ENCODE assay signal across 9 cellular contexts in genomic region chr6:44222486-44222986, GRCh38. TPM values are rescaled to one million over a fixed set of nuclear protein-coding genes. Genes with fewer than 3 reads are reported as not detected.
DNase-seq lines count a peak whose midpoint lies in the region; ATAC-seq, FAIRE-seq and TF ChIP-seq lines count a peak whose summit lies in the region.
"Had no signal": no experiment of that assay in that cellular context is flagged by ENCODE, and none has a peak within 500 bp of the region (broad histone marks: within the 10 kb centered on the region; RNA-seq: fewer than 3 reads in every experiment).

No MANE protein-coding gene starts in this region.

- TF ChIP-seq POLR2A in K562 (conservative IDR thresholded peaks at IDR 0.05) = no peak

- H3K4me3 ChIP-seq in K562 = peak overlapping the region; percentile 54; the same call in 1 of the 2 replicates
- peak overlapping the region in 1 of 2 experiments; percentile 77 for H3K4me3 ChIP-seq in mesenchymal stem cell (ENCODE audit: insufficient read depth in 1 of 2, low read depth in 1 of 2, low read length in 2 of 2)
- peak overlapping the region; percentile 71 for H3K4me3 ChIP-seq in upper lobe of right lung

- peak overlapping the region in 1 of 2 experiments; percentile 59 for H3K18ac ChIP-seq in mesenchymal stem cell (ENCODE audit: low read depth in 1 of 2, low read length in 2 of 2)

- peaks cover 3% of the 10 kb centered on the region; the same call in 1 of the 2 replicates for H4K20me1 ChIP-seq in K562 (replicated peaks; ENCODE audit: control insufficient read depth, insufficient read depth, low read length)

- peak overlapping the region; percentile 86 for H3K4me2 ChIP-seq in K562 (ENCODE audit: insufficient read depth, low read length)
- H3K4me2 ChIP-seq in mesenchymal stem cell (ENCODE audit: low read length, poor library complexity, severe bottlenecking) = peak overlapping the region; percentile 94

- H3K4me1 Mint-ChIP-seq in activated naive CD4-positive, alpha-beta T cell treated with anti-CD3 and anti-CD28 coated beads, Interleukin-2, amount 50 U/mL, for 24 hours = peaks cover 38% of the 10 kb centered on the region

- peak overlapping the region; percentile 36 for H2AK5ac ChIP-seq in mesenchymal stem cell (ENCODE audit: low read length, severe bottlenecking)

- H4K91ac ChIP-seq in mesenchymal stem cell (ENCODE audit: low read length) = no peak overlapping the region

- H3K79me1 ChIP-seq in mesenchymal stem cell (replicated peaks; ENCODE audit: low read length, poor library complexity, severe bottlenecking) = peaks cover 24% of the 10 kb centered on the region

- in situ Hi-C loops in K562 (cut with MboI) = no loop called here

- H3K9me1 ChIP-seq in K562 (ENCODE audit: control insufficient read depth, insufficient read depth, low read length) = peaks cover 6% of the 10 kb centered on the region

- CTCF ChIA-PET in K562 (lab: Yijun Ruan, JAX; ENCODE audit: low intra/inter-chr PET ratio) = interaction anchor here (1.9 kb wide), 1 partner anchor 50 kb away, joined by 5 read pairs; no protein-coding TSS in a partner anchor

- ATAC-seq in K562 (no peak), upper lobe of right lung (no peak)

- FAIRE-seq in K562 (lab: Jason Lieb, UNC) (no peak), GM19239 (lab: Jason Lieb, UNC) (no peak)

- H3K9me3 ChIP-seq in K562 (replicated peaks; ENCODE audit: control insufficient read depth, insufficient read depth, low read depth, low read length) (no peaks in the 10 kb centered on the region), mesenchymal stem cell (ENCODE audit: control insufficient read depth, low read length) (no peaks in the 10 kb centered on the region), upper lobe of right lung (no peaks in the 10 kb centered on the region)

- 63% methylated on average over 9 of the region's 9 CpGs for WGBS in K562 (ENCODE audit: insufficient coverage, low coverage, missing lambda C conversion rate)
- 38% methylated on average over 8 of the region's 9 CpGs for WGBS in mesenchymal stem cell

- H3K9ac ChIP-seq in K562 (ENCODE audit: insufficient read depth in 1 of 2, low read depth in 2 of 2, low read length in 2 of 2) (peak overlapping the region in 1 of 2 experiments; percentile 89; a peak in 1 of 4 replicates), mesenchymal stem cell (ENCODE audit: low read length) (peak overlapping the region; percentile 53)

- H3K4ac ChIP-seq in mesenchymal stem cell (ENCODE audit: low read depth in 1 of 2, low read length in 2 of 2) = no peak overlapping the region

- H2BK15ac ChIP-seq in mesenchymal stem cell (ENCODE audit: low read depth, poor library complexity, severe bottlenecking) = no peak overlapping the region

- H2BK5ac ChIP-seq in mesenchymal stem cell (ENCODE audit: low read depth, low read length, poor library complexity, severe bottlenecking) = no peak overlapping the region

- H3K27me3 ChIP-seq in K562 (ENCODE audit: control insufficient read depth in 2 of 2, insufficient read depth in 2 of 2, low read length in 2 of 2) (no peaks in the 10 kb centered on the region), mesenchymal stem cell (ENCODE audit: control insufficient read depth in 1 of 2, insufficient read depth in 1 of 2, low read length in 2 of 2) (no peaks in the 10 kb centered on the region), upper lobe of right lung (no peaks in the 10 kb centered on the region)

- no peak for TF ChIP-seq EP300 in K562 (IDR thresholded peaks at IDR 0.05; ENCODE audit: low read length)

- H3K27ac Mint-ChIP-seq in activated naive CD4-positive, alpha-beta T cell treated with anti-CD3 and anti-CD28 coated beads, Interleukin-2, amount 50 U/mL, for 24 hours = no peak overlapping the region

- no peak for DNase-seq in activated naive CD4-positive, alpha-beta T cell (lab: John Stamatoyannopoulos, UW)
- DNase-seq in K562 (ENCODE audit: extremely low read depth in 1 of 4, low spot score in 3 of 4) (no peak), mesenchymal stem cell (no peak), upper lobe of right lung (no peak), SHP77 (lab: John Stamatoyannopoulos, UW) (no peak), GM19239 (ENCODE audit: insufficient read length, low spot score) (no peak), A172 (ENCODE audit: low spot score) (no peak)

- no peaks in the 10 kb centered on the region for H3K9me3 Mint-ChIP-seq in activated naive CD4-positive, alpha-beta T cell treated with anti-CD3 and anti-CD28 coated beads, Interleukin-2, amount 50 U/mL, for 24 hours

- TF ChIP-seq CTCF in K562 (IDR thresholded peaks at IDR 0.05 in 2 of 3, conservative IDR thresholded peaks at IDR 0.05 in 1 of 3; ENCODE audit: insufficient read depth in 2 of 3, low read depth in 1 of 3, low read length in 3 of 3) (no peak), upper lobe of right lung (IDR thresholded peaks at IDR 0.05) (no peak)

- H2AFZ ChIP-seq in K562 (ENCODE audit: low read depth, low read length) = peak overlapping the region; percentile 92
- H2AFZ ChIP-seq in mesenchymal stem cell (ENCODE audit: low read depth, low read length) = no peak overlapping the region

- peaks cover 77 to 88% of the 10 kb centered on the region in 2 experiments for H3K4me1 ChIP-seq in K562 (replicated peaks in 1 of 2; ENCODE audit: control insufficient read depth in 2 of 2, insufficient read depth in 2 of 2, low read length in 2 of 2)
- H3K4me1 ChIP-seq in mesenchymal stem cell (ENCODE audit: control insufficient read depth, insufficient read depth, low read depth, low read length) = peaks cover 54% of the 10 kb centered on the region
- H3K4me1 ChIP-seq in upper lobe of right lung = peaks cover 68% of the 10 kb centered on the region

- H3K27ac ChIP-seq in K562 (ENCODE audit: extremely low read depth, low read depth, low read length) = no peak overlapping the region
- peak overlapping the region; percentile 33 for H3K27ac ChIP-seq in mesenchymal stem cell (ENCODE audit: low read length, poor library complexity, severe bottlenecking)
- H3K27ac ChIP-seq in upper lobe of right lung = peak overlapping the region; percentile 84

- H2BK12ac ChIP-seq in mesenchymal stem cell (ENCODE audit: low read length in 2 of 2) = peak overlapping the region in 1 of 2 experiments; percentile 75

- H3K79me2 ChIP-seq in K562 (ENCODE audit: control insufficient read depth, insufficient read depth, low read length) = peaks cover 45% of the 10 kb centered on the region

- intact Hi-C loops in K562 (cut with micrococcal nuclease) (loop anchor here (10.0 kb wide), 1 partner anchor 588 kb away; the partner anchor contains the start of gene MAD2L1BP), upper lobe of right lung (cut with DNase I) (no loop called here)

- POLR2A ChIA-PET in K562 (lab: Yijun Ruan, JAX) = interaction anchor here (1.1 to 6.8 kb wide), 3 partner anchors 13 to 62 kb away, joined by 3 to 52 read pairs (median 14); partner anchors contain the start of gene HSP90AB1

- peaks cover 7% of the 10 kb centered on the region; the same call in 2 of the 3 replicates for H3K36me3 ChIP-seq in K562 (ENCODE audit: control insufficient read depth, insufficient read depth, low read length)
- no peaks in the 10 kb centered on the region for H3K36me3 ChIP-seq in mesenchymal stem cell (ENCODE audit: control insufficient read depth in 1 of 2, insufficient read depth in 2 of 2, low read depth in 1 of 2, low read length in 2 of 2)
- no peaks in the 10 kb centered on the region for H3K36me3 ChIP-seq in upper lobe of right lung

- H2BK120ac ChIP-seq in mesenchymal stem cell (ENCODE audit: low read depth, low read length) = no peak overlapping the region

- no peak overlapping the region for H3K14ac ChIP-seq in mesenchymal stem cell (ENCODE audit: low read length in 2 of 2)

- no peaks in the 10 kb centered on the region for H3K27me3 Mint-ChIP-seq in activated naive CD4-positive, alpha-beta T cell treated with anti-CD3 and anti-CD28 coated beads, Interleukin-2, amount 50 U/mL, for 24 hours

- no peak for TF ChIP-seq RAD21 in K562 (CRISPR knock-in tag; conservative IDR thresholded peaks at IDR 0.05 in 1 of 2, IDR thresholded peaks at IDR 0.05 in 1 of 2)

- no peak overlapping the region for H3K23ac ChIP-seq in mesenchymal stem cell (ENCODE audit: low read length in 2 of 2)

- H4K8ac ChIP-seq in mesenchymal stem cell (ENCODE audit: low read length) = no peak overlapping the region

- BruUV-seq in K562 (replicated peaks; lab: Mats Ljungman, UMichigan) = no TSS peak

- H3K4me3 Mint-ChIP-seq in activated naive CD4-positive, alpha-beta T cell treated with anti-CD3 and anti-CD28 coated beads, Interleukin-2, amount 50 U/mL, for 24 hours = peak overlapping the region; percentile 93

- H3K36me3 Mint-ChIP-seq in activated naive CD4-positive, alpha-beta T cell treated with anti-CD3 and anti-CD28 coated beads, Interleukin-2, amount 50 U/mL, for 24 hours = peaks cover 3% of the 10 kb centered on the region

RNA-seq across cellular contexts. Expression of gene SLC29A1, which starts 0.9 kb away (rescaled TPM):
- total RNA-seq in K562 (2011; cell fraction: chromatin; rRNA removed; ENCODE audit: low replicate concordance) = 171 and 379 TPM in 2 replicates
- 331 and 348 TPM in 2 replicates for total RNA-seq in K562 (2011; cell fraction: nucleolus; rRNA removed)
- total RNA-seq in K562 (2011; cell fraction: nucleoplasm; rRNA removed) = 305 and 360 TPM in 2 replicates
- total RNA-seq in K562 (2014; rRNA removed) (57.7 and 89.5 TPM in 2 replicates), K562 (2014; rRNA removed; fragmentation: Illumina TruSeq; extraction: Trizol) (32.8 and 35.3 TPM in 2 replicates), K562 (2015; rRNA removed; fragmentation: Illumina TruSeq; extraction: Trizol) (43.2 and 44.3 TPM in 2 replicates), K562 (2021) (103 and 107 TPM in 2 replicates), upper lobe of right lung (59.8 TPM)
- polyA plus RNA-seq in K562 (2011; rRNA removed) (148 and 204 TPM in 2 replicates), K562 (2014; fragmentation: Illumina TruSeq; extraction: Trizol) (136 and 170 TPM in 2 replicates), K562 (2014; fragmentation: Nextera tagmentation; extraction: Ambion mirVana) (10 to 100 TPM; 18.9 to 42.0 TPM), K562 (2014; rRNA removed) (140 and 147 TPM in 2 replicates)
- polyA plus RNA-seq in K562 (2011; cell fraction: cytosol; rRNA removed) = 291 and 372 TPM in 2 replicates
- 496 and 544 TPM in 2 replicates for polyA plus RNA-seq in K562 (2011; cell fraction: nucleus; rRNA removed)
- polyA plus RNA-seq in K562 (2012) = 90.3 and 112 TPM in 2 replicates
- 119 and 153 TPM in 2 replicates for polyA minus RNA-seq in K562 (2011; rRNA and poly(A)+ RNA removed)
- 67.5 and 84.3 TPM in 2 replicates for polyA minus RNA-seq in K562 (2011; cell fraction: cytosol; rRNA and poly(A)+ RNA removed)
- 71.0 and 95.0 TPM in 2 replicates for polyA minus RNA-seq in K562 (2011; cell fraction: nucleus; rRNA and poly(A)+ RNA removed)
- polyA plus RNA-seq in mesenchymal stem cell (2013, experiment 1 of 2) = 31.6 TPM
- 29.2 TPM for polyA plus RNA-seq in mesenchymal stem cell (2013, experiment 2 of 2)
- total RNA-seq in A172 (2014; rRNA removed; shearing (Covaris generic)) = 24.7 and 26.2 TPM in 2 replicates

RNA-seq across cellular contexts. Expression of gene MYMX, which starts 5.8 kb away (rescaled TPM):
- not detected in 2 replicates for total RNA-seq in K562 (2011; cell fraction: chromatin; rRNA removed; ENCODE audit: low replicate concordance)
- not detected in 2 replicates for total RNA-seq in K562 (2011; cell fraction: nucleolus; rRNA removed)
- not detected in 2 replicates for total RNA-seq in K562 (2011; cell fraction: nucleoplasm; rRNA removed)
- total RNA-seq in K562 (2014; rRNA removed) (not detected in 2 replicates), K562 (2014; rRNA removed; fragmentation: Illumina TruSeq; extraction: Trizol) (not detected in 2 replicates), K562 (2015; rRNA removed; fragmentation: Illumina TruSeq; extraction: Trizol) (not detected in 2 replicates), K562 (2021) (not detected in 2 replicates), upper lobe of right lung (0.52 TPM)
- polyA plus RNA-seq in K562 (2011; rRNA removed) (0.12 TPM in 1 of 2 replicates, not detected in the other), K562 (2014; fragmentation: Illumina TruSeq; extraction: Trizol) (not detected in 2 replicates), K562 (2014; fragmentation: Nextera tagmentation; extraction: Ambion mirVana) (not detected), K562 (2014; rRNA removed) (0.12 TPM in 1 of 2 replicates, not detected in the other)
- 0.12 TPM in 1 of 2 replicates, not detected in the other for polyA plus RNA-seq in K562 (2011; cell fraction: cytosol; rRNA removed)
- polyA plus RNA-seq in K562 (2011; cell fraction: nucleus; rRNA removed) = 0.20 TPM in 1 of 2 replicates, not detected in the other
- 0.17 and 0.23 TPM in 2 replicates for polyA plus RNA-seq in K562 (2012)
- polyA minus RNA-seq in K562 (2011; rRNA and poly(A)+ RNA removed) = not detected in 2 replicates
- polyA minus RNA-seq in K562 (2011; cell fraction: cytosol; rRNA and poly(A)+ RNA removed) = not detected in 2 replicates
- 0.56 TPM in 1 of 2 replicates, not detected in the other for polyA minus RNA-seq in K562 (2011; cell fraction: nucleus; rRNA and poly(A)+ RNA removed)
- polyA plus RNA-seq in mesenchymal stem cell (2013, experiment 1 of 2) = not detected
- polyA plus RNA-seq in mesenchymal stem cell (2013, experiment 2 of 2) = not detected
- total RNA-seq in A172 (2014; rRNA removed; shearing (Covaris generic)) = not detected in 2 replicates
- total RNA-seq: kidney epithelial cell had no signal

RNA-seq across cellular contexts. Expression of gene HSP90AB1, which starts 24.4 kb away (rescaled TPM):
- 266 and 322 TPM in 2 replicates for total RNA-seq in K562 (2011; cell fraction: chromatin; rRNA removed; ENCODE audit: low replicate concordance)
- 268 and 275 TPM in 2 replicates for total RNA-seq in K562 (2011; cell fraction: nucleolus; rRNA removed)
- 328 and 337 TPM in 2 replicates for total RNA-seq in K562 (2011; cell fraction: nucleoplasm; rRNA removed)
- 2,052 and 2,390 TPM in 2 replicates for total RNA-seq in K562 (2014; rRNA removed)
- total RNA-seq in K562 (2014; rRNA removed; fragmentation: Illumina TruSeq; extraction: Trizol) = 2,633 and 2,824 TPM in 2 replicates
- 2,220 and 2,262 TPM in 2 replicates for total RNA-seq in K562 (2015; rRNA removed; fragmentation: Illumina TruSeq; extraction: Trizol)
- 2,162 and 2,174 TPM in 2 replicates for total RNA-seq in K562 (2021)
- polyA plus RNA-seq in K562 (2011; rRNA removed) = 2,356 and 2,496 TPM in 2 replicates
- 1,126 and 1,804 TPM in 2 replicates for polyA plus RNA-seq in K562 (2011; cell fraction: cytosol; rRNA removed)
- 568 and 703 TPM in 2 replicates for polyA plus RNA-seq in K562 (2011; cell fraction: nucleus; rRNA removed)
- 1,146 and 2,065 TPM in 2 replicates for polyA plus RNA-seq in K562 (2012)
- polyA plus RNA-seq in K562 (2014; fragmentation: Illumina TruSeq; extraction: Trizol) = 3,149 and 3,358 TPM in 2 replicates
- polyA plus RNA-seq in K562 (2014; fragmentation: Nextera tagmentation; extraction: Ambion mirVana) = 1,000 to 10,000 TPM; 1,975 to 2,865 TPM
- 1,691 and 1,780 TPM in 2 replicates for polyA plus RNA-seq in K562 (2014; rRNA removed)
- polyA minus RNA-seq in K562 (2011; rRNA and poly(A)+ RNA removed) = 2,497 and 2,549 TPM in 2 replicates
- 1,081 and 1,374 TPM in 2 replicates for polyA minus RNA-seq in K562 (2011; cell fraction: cytosol; rRNA and poly(A)+ RNA removed)
- 111 and 287 TPM in 2 replicates for polyA minus RNA-seq in K562 (2011; cell fraction: nucleus; rRNA and poly(A)+ RNA removed)
- 545 TPM for polyA plus RNA-seq in mesenchymal stem cell (2013, experiment 1 of 2)
- polyA plus RNA-seq in mesenchymal stem cell (2013, experiment 2 of 2) = 525 TPM
- total RNA-seq in upper lobe of right lung = 660 TPM
- 2,477 and 2,544 TPM in 2 replicates for total RNA-seq in A172 (2014; rRNA removed; shearing (Covaris generic))

RNA-seq across cellular contexts. Expression of gene SLC35B2, which starts 34.8 kb away (rescaled TPM):
- total RNA-seq in K562 (2011; cell fraction: chromatin; rRNA removed; ENCODE audit: low replicate concordance) = 26.7 and 95.0 TPM in 2 replicates
- 138 and 143 TPM in 2 replicates for total RNA-seq in K562 (2011; cell fraction: nucleolus; rRNA removed)
- total RNA-seq in K562 (2011; cell fraction: nucleoplasm; rRNA removed) = 89.1 and 89.6 TPM in 2 replicates
- total RNA-seq in K562 (2014; rRNA removed) = 43.6 and 59.3 TPM in 2 replicates
- total RNA-seq in K562 (2014; rRNA removed; fragmentation: Illumina TruSeq; extraction: Trizol) = 31.1 and 38.8 TPM in 2 replicates
- total RNA-seq in K562 (2015; rRNA removed; fragmentation: Illumina TruSeq; extraction: Trizol) = 46.0 and 47.1 TPM in 2 replicates
- total RNA-seq in K562 (2021) = 53.1 and 54.3 TPM in 2 replicates
- 50.8 and 53.9 TPM in 2 replicates for polyA plus RNA-seq in K562 (2011; rRNA removed)
- polyA plus RNA-seq in K562 (2011; cell fraction: cytosol; rRNA removed) = 78.9 and 125 TPM in 2 replicates
- 67.9 and 76.7 TPM in 2 replicates for polyA plus RNA-seq in K562 (2011; cell fraction: nucleus; rRNA removed)
- polyA plus RNA-seq in K562 (2012) = 57.9 and 70.2 TPM in 2 replicates
- polyA plus RNA-seq in K562 (2014; fragmentation: Illumina TruSeq; extraction: Trizol) = 57.6 and 58.9 TPM in 2 replicates
- polyA plus RNA-seq in K562 (2014; fragmentation: Nextera tagmentation; extraction: Ambion mirVana) = 10 to 100 TPM; 14.5 to 19.2 TPM
- polyA plus RNA-seq in K562 (2014; rRNA removed) = 59.1 and 61.8 TPM in 2 replicates
- polyA minus RNA-seq in K562 (2011; rRNA and poly(A)+ RNA removed) = 23.7 and 34.2 TPM in 2 replicates
- 21.6 and 21.9 TPM in 2 replicates for polyA minus RNA-seq in K562 (2011; cell fraction: cytosol; rRNA and poly(A)+ RNA removed)
- polyA minus RNA-seq in K562 (2011; cell fraction: nucleus; rRNA and poly(A)+ RNA removed) = 19.0 and 20.8 TPM in 2 replicates
- polyA plus RNA-seq in mesenchymal stem cell (2013, experiment 1 of 2) = 80.8 TPM
- 81.8 TPM for polyA plus RNA-seq in mesenchymal stem cell (2013, experiment 2 of 2)
- 32.3 TPM for total RNA-seq in upper lobe of right lung
- total RNA-seq in A172 (2014; rRNA removed; shearing (Covaris generic)) = 112 and 137 TPM in 2 replicates

RNA-seq across cellular contexts. Expression of gene NFKBIE, which starts 42.8 kb away (rescaled TPM):
- total RNA-seq in K562 (2011; cell fraction: chromatin; rRNA removed; ENCODE audit: low replicate concordance) = 10.6 and 17.8 TPM in 2 replicates
- total RNA-seq in K562 (2011; cell fraction: nucleolus; rRNA removed) = 11.2 and 14.0 TPM in 2 replicates
- total RNA-seq in K562 (2011; cell fraction: nucleoplasm; rRNA removed) = 7.4 and 8.2 TPM in 2 replicates
- total RNA-seq in K562 (2014; rRNA removed) (15.7 TPM in 2 replicates), K562 (2014; rRNA removed; fragmentation: Illumina TruSeq; extraction: Trizol) (11.6 and 11.7 TPM in 2 replicates), K562 (2015; rRNA removed; fragmentation: Illumina TruSeq; extraction: Trizol) (14.2 and 14.6 TPM in 2 replicates), K562 (2021) (14.0 and 16.4 TPM in 2 replicates), upper lobe of right lung (7.1 TPM)
- polyA plus RNA-seq in K562 (2011; rRNA removed) (11.9 and 12.3 TPM in 2 replicates), K562 (2014; fragmentation: Illumina TruSeq; extraction: Trizol) (10.0 and 12.3 TPM in 2 replicates), K562 (2014; fragmentation: Nextera tagmentation; extraction: Ambion mirVana) (1 to 10 TPM; 2.1 to 2.9 TPM), K562 (2014; rRNA removed) (10.2 and 11.6 TPM in 2 replicates)
- polyA plus RNA-seq in K562 (2011; cell fraction: cytosol; rRNA removed) = 10.4 and 28.2 TPM in 2 replicates
- 9.7 and 14.7 TPM in 2 replicates for polyA plus RNA-seq in K562 (2011; cell fraction: nucleus; rRNA removed)
- polyA plus RNA-seq in K562 (2012) = 11.2 and 13.6 TPM in 2 replicates
- 8.3 and 9.5 TPM in 2 replicates for polyA minus RNA-seq in K562 (2011; rRNA and poly(A)+ RNA removed)
- polyA minus RNA-seq in K562 (2011; cell fraction: cytosol; rRNA and poly(A)+ RNA removed) = 9.4 and 10.1 TPM in 2 replicates
- 12.0 and 12.9 TPM in 2 replicates for polyA minus RNA-seq in K562 (2011; cell fraction: nucleus; rRNA and poly(A)+ RNA removed)
- 4.9 TPM for polyA plus RNA-seq in mesenchymal stem cell (2013, experiment 1 of 2)
- polyA plus RNA-seq in mesenchymal stem cell (2013, experiment 2 of 2) = 4.8 TPM
- 22.4 and 33.4 TPM in 2 replicates for total RNA-seq in A172 (2014; rRNA removed; shearing (Covaris generic))
